Comparison of ENCODE assay signal across 8 cellular contexts in genomic region chr1:100443739-100444571, GRCh38.
DNase-seq lines count a peak whose midpoint lies in the region; ATAC-seq and TF ChIP-seq lines count a peak whose summit lies in the region.

No MANE protein-coding gene starts in this region.

- peak overlapping the region; percentile 47 for H3K4me2 ChIP-seq in smooth muscle cell

- TF ChIP-seq CTCF in GM10266 (IDR thresholded peaks at IDR 0.05; ENCODE audit: control insufficient read depth, insufficient read depth, low read depth, missing control alignments), result no peak
- no peak for TF ChIP-seq CTCF in smooth muscle cell (IDR thresholded peaks at IDR 0.05; ENCODE audit: borderline replicate concordance, insufficient read depth, poor library complexity, severe bottlenecking)

- peak; percentile 72 for ATAC-seq in GM21528 (IDR thresholded peaks at IDR 0.05; ENCODE audit: low FRiP score, unreplicated experiment)

- WGBS in smooth muscle cell (ENCODE audit: low lambda C conversion rate), result 41% methylated on average over 8 of the region's 8 CpGs

- H3K36me3 ChIP-seq in effector memory CD4-positive, alpha-beta T cell (ENCODE audit: control insufficient read depth, insufficient read depth, low read length), result peaks cover 3% of the 10 kb centered on the region
- no peaks in the 10 kb centered on the region for H3K36me3 ChIP-seq in smooth muscle cell (ENCODE audit: low read depth)

- peak overlapping the region; percentile 97 for H3K27ac ChIP-seq in effector memory CD4-positive, alpha-beta T cell (ENCODE audit: insufficient read depth, low read length, poor library complexity, severe bottlenecking)
- peak overlapping the region; percentile 84 for H3K27ac ChIP-seq in smooth muscle cell (ENCODE audit: low read depth)

- no peak overlapping the region for H2AFZ ChIP-seq in smooth muscle cell (ENCODE audit: low read depth)

- H3K9me3 ChIP-seq in effector memory CD4-positive, alpha-beta T cell (ENCODE audit: control insufficient read depth, low read length), result no peaks in the 10 kb centered on the region
- H3K9me3 ChIP-seq in smooth muscle cell (replicated peaks; ENCODE audit: low read depth), result no peaks in the 10 kb centered on the region

- H3K79me2 ChIP-seq in smooth muscle cell (ENCODE audit: low read depth), result no peaks in the 10 kb centered on the region

- no peaks in the 10 kb centered on the region for H3K27me3 ChIP-seq in effector memory CD4-positive, alpha-beta T cell (replicated peaks; ENCODE audit: control insufficient read depth, insufficient read depth, low read length, poor library complexity, severe bottlenecking)
- no peaks in the 10 kb centered on the region for H3K27me3 ChIP-seq in smooth muscle cell (ENCODE audit: low read depth)

- peaks cover 4% of the 10 kb centered on the region for H3F3A ChIP-seq in smooth muscle cell (ENCODE audit: low read depth)

- peak; percentile 7 for DNase-seq in GM10266 (ENCODE audit: extremely low spot score)
- DNase-seq in M059J (ENCODE audit: low read depth), result peak; percentile 42
- DNase-seq in effector memory CD4-positive, alpha-beta T cell, result no peak
- DNase-seq in smooth muscle cell (lab: John Stamatoyannopoulos, UW; ENCODE audit: unreplicated experiment), result no peak
- no peak for DNase-seq in NCI-H345 treated with DMSO at 0.1 percent for 48 hours (lab: John Stamatoyannopoulos, UW; ENCODE audit: unreplicated experiment)
- DNase-seq in iPS-NIHi7 (ENCODE audit: extremely low spot score), result no peak
- DNase-seq in NCI-H510A treated with DMSO at 0.1 percent for 48 hours (lab: John Stamatoyannopoulos, UW), result no peak

- no peak overlapping the region for H3K4me3 ChIP-seq in effector memory CD4-positive, alpha-beta T cell (ENCODE audit: insufficient read depth, low read depth, low read length, poor library complexity, severe bottlenecking)
- no peak overlapping the region for H3K4me3 ChIP-seq in smooth muscle cell

- no peaks in the 10 kb centered on the region for H4K20me1 ChIP-seq in smooth muscle cell (ENCODE audit: low read depth)

- peaks cover 71% of the 10 kb centered on the region for H3K4me1 ChIP-seq in effector memory CD4-positive, alpha-beta T cell (ENCODE audit: control insufficient read depth, insufficient read depth, low read length, poor library complexity, severe bottlenecking)
- peaks cover 2% of the 10 kb centered on the region for H3K4me1 ChIP-seq in smooth muscle cell (ENCODE audit: low read depth)

- peak overlapping the region; percentile 33 for H3K9ac ChIP-seq in smooth muscle cell (ENCODE audit: low read depth)

Comparison
In these comparisons a context has a peak if more than half of its experiments do, and no peak if none do; other contexts are left out.
1. DNase-seq: peak in GM10266 (single experiment) and M059J (single experiment); none in effector memory CD4-positive, alpha-beta T cell (0 of 3), smooth muscle cell (single experiment), NCI-H345 treated with DMSO at 0.1 percent for 48 hours (single experiment), iPS-NIHi7 (single experiment) and NCI-H510A treated with DMSO at 0.1 percent for 48 hours (single experiment).